In genomic region chr9:111900934-111901612, GRCh38 we compare ENCODE assay signal across 1 cellular context.
TF ChIP-seq lines count a peak whose summit lies in the region.

No MANE protein-coding gene starts in this region.

TF ChIP-seq in HepG2, 621 proteins besides CTCF, POLR2A, EP300 and RAD21:
- TF ChIP-seq HNF4A (CRISPR knock-in tag; IDR thresholded peaks at IDR 0.05): peak; percentile 53
- no peak for TF ChIP-seq ZKSCAN8 (CRISPR knock-in tag; IDR thresholded peaks at IDR 0.05; ENCODE audit: borderline replicate concordance)
TF ChIP-seq in HepG2: peak in this region for 1.
